34 cellular contexts compared by ENCODE assay signal in genomic region chr4:22534374-22534773, GRCh38.
"Had no signal": no experiment of that assay in that cellular context is flagged by ENCODE, and none has a peak within 500 bp of the region (broad histone marks: within the 10 kb centered on the region; RNA-seq: fewer than 3 reads in every experiment).

No MANE protein-coding gene starts in this region.

- ATAC-seq: activated naive CD4-positive, alpha-beta T cell treated with anti-CD3 and anti-CD28 coated beads, Interleukin-2, amount 50 U/mL, for 72 hours; activated naive CD8-positive, alpha-beta T cell treated with anti-CD3 and anti-CD28 coated beads, Interleukin-2, amount 50 U/mL, for 24 hours; activated T-cell treated with anti-CD3 and anti-CD28 coated beads, Interleukin-2, amount 50 U/mL, for 4 hours; activated T-cell treated with anti-CD3 and anti-CD28 coated beads, Interleukin-2, amount 50 U/mL, for 72 hours; activated T-helper 17 cell treated with anti-CD3 and anti-CD28 coated beads, Interleukin-2, amount 50 U/mL, for 72 hours; body of pancreas had no signal

- FAIRE-seq: astrocyte, bronchial epithelial cell had no signal

- H3K4me3 ChIP-seq: adrenal gland, ascending aorta, body of pancreas, breast epithelium, cardiac muscle cell had no signal

- H3K27ac ChIP-seq: adrenal gland, ascending aorta, body of pancreas, brain microvascular endothelial cell, breast epithelium, cardiac muscle cell had no signal

- H3K9me3 ChIP-seq: body of pancreas had no signal

- H3K36me3 ChIP-seq: adrenal gland, ascending aorta, brain microvascular endothelial cell, breast epithelium, cardiac muscle cell had no signal

- H3K4me1 ChIP-seq: adrenal gland, ascending aorta, body of pancreas, breast epithelium had no signal

- DNase-seq: activated effector memory CD4-positive, alpha-beta T cell treated with anti-CD3 and anti-CD28 coated beads, Interleukin-2, amount 50 U/mL, for 16 hours; activated effector memory CD4-positive, alpha-beta T cell treated with Interleukin-2 at 50 U/mL for 16 hours; activated gamma-delta T cell; activated gamma-delta T cell treated with Interleukin-2 at 50 U/mL for 16 hours; activated naive CD4-positive, alpha-beta T cell; activated naive CD4-positive, alpha-beta T cell treated with anti-CD3 and anti-CD28 coated beads for 36 hours; activated naive CD4-positive, alpha-beta T cell treated with anti-CD3 and anti-CD28 coated beads, Interleukin-2, amount 10 ng/mL, durations not matched to agents 7 days and 5 days; activated naive CD4-positive, alpha-beta T cell treated with anti-CD3 and anti-CD28 coated beads, Interleukin-2, amount 50 U/mL, for 16 hours; activated naive CD4-positive, alpha-beta T cell treated with Interleukin-2 at 50 U/mL for 16 hours; activated naive CD8-positive, alpha-beta T cell treated with anti-CD3 and anti-CD28 coated beads for 36 hours; activated naive CD8-positive, alpha-beta T cell treated with anti-CD3 and anti-CD28 coated beads, Interleukin-2, amount 10 ng/mL, durations not matched to agents 7 days and 5 days; activated naive CD8-positive, alpha-beta T cell treated with anti-CD3 and anti-CD28 coated beads, Interleukin-2, amount 50 U/mL, for 24 hours; activated T-cell treated with anti-CD3 and anti-CD28 coated beads, Interleukin-2, amount 50 U/mL, for 1 hour; activated T-cell treated with anti-CD3 and anti-CD28 coated beads, Interleukin-2, amount 50 U/mL, for 24 hours; activated T-cell treated with anti-CD3 and anti-CD28 coated beads, Interleukin-2, amount 50 U/mL, for 4 hours; activated T-cell treated with anti-CD3 and anti-CD28 coated beads, Interleukin-2, amount 50 U/mL, for 48 hours; activated T-cell treated with anti-CD3 and anti-CD28 coated beads, Interleukin-2, amount 50 U/mL, for 72 hours; adrenal gland; amniotic stem cell; amygdala; anterior cingulate cortex; aorta; body of pancreas; brain microvascular endothelial cell; caudate nucleus; central memory CD4-positive, alpha-beta T cell; cerebellar nuclear complex had no signal

- H3K27me3 ChIP-seq: adrenal gland, ascending aorta, body of pancreas, brain microvascular endothelial cell, breast epithelium, cardiac muscle cell had no signal
